In the genomic region with DNA sequence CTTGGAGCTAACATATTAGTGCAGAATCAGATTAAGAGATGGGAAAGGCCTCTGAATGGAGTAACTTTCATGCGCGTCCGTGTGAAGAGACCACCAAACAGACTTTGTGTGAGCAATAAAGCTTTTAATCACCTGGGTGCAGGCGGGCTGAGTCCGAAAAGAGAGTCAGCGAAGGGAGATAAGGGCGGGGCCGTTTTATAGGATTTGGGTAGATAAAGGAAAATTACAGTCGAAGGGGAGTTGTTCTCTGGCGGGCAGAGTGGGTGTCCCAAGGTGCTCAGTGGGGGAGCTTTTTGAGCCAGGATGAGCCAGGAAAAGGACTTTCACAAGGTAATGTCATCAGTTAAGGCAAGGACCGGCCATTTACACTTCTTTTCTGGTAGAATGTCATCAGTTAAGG, we compare ENCODE assay signal across 8 cellular contexts. TPM values are rescaled to one million over a fixed set of nuclear protein-coding genes. Genes with fewer than 3 reads are reported as not detected.
A peak's percentile ranks its signal among the peaks of the same experiment; 100 is the strongest.
DNase-seq lines count a peak whose midpoint lies in the region; ATAC-seq and TF ChIP-seq lines count a peak whose summit lies in the region.
"Not testable (repeated sequence)": the region's sequence is repeated elsewhere in the genome, so short reads cannot be mapped to it uniquely, and the experiment has no call there.

No MANE protein-coding gene starts in this region.

- H3K27me3 ChIP-seq in CD8-positive, alpha-beta memory T cell (ENCODE audit: insufficient read depth, low read length, poor library complexity, severe bottlenecking); HUES6 (ENCODE audit: control insufficient read depth, insufficient read depth, low read length); RWPE2 (ENCODE audit: insufficient read depth, poor library complexity, severe bottlenecking); skeletal muscle tissue (ENCODE audit: control insufficient read depth in 3 of 3, insufficient read depth in 3 of 3, low read length in 3 of 3): not testable (repeated sequence)

- peaks cover 26% of the 10 kb centered on the region for H3K4me1 ChIP-seq in CD8-positive, alpha-beta memory T cell (ENCODE audit: insufficient read depth, low read length)
- peaks cover 38% of the 10 kb centered on the region for H3K4me1 ChIP-seq in HUES6 (ENCODE audit: control insufficient read depth, insufficient read depth, low read length)
- H3K4me1 ChIP-seq in RWPE2 (ENCODE audit: insufficient read depth, poor library complexity, severe bottlenecking): peaks cover 60% of the 10 kb centered on the region
- peaks cover 18 to 58% (median 27%) of the 10 kb centered on the region in 3 donors for H3K4me1 ChIP-seq in skeletal muscle tissue (ENCODE audit: control insufficient read depth in 3 of 3, insufficient read depth in 3 of 3, low read length in 3 of 3)

- H3K9ac ChIP-seq in HUES6 (ENCODE audit: low read length) (peak overlapping the region; percentile 90), skeletal muscle tissue (ENCODE audit: low read depth in 1 of 3, low read length in 3 of 3) (peak overlapping the region in 2 of 3 donors; percentile 18 to 40)

- intact Hi-C loops in activated T-helper 1 cell treated with anti-CD3 and anti-CD28 coated beads, Interleukin-12 subunit alpha, Interleukin-12 subunit beta, Interleukin-2, Interleukin-4 antibody, amounts not matched to agents 30 ng/mL and 10 ng/mL and 1 ng/mL, durations not matched to agents 14 hours and 24 hours and 36 hours (cut with micrococcal nuclease): loop anchor here (5.0 to 10.0 kb wide), 2 partner anchors 329 to 1302 kb away; a partner anchor contains a TSS
- intact Hi-C loops in MCF 10A (cut with micrococcal nuclease): not testable (repeated sequence)

- ATAC-seq in RWPE2 (ENCODE audit: low read depth); naive thymus-derived CD8-positive, alpha-beta T cell: not testable (repeated sequence)

- not testable (repeated sequence) for DNase-seq in CD8-positive, alpha-beta memory T cell; RWPE2 (ENCODE audit: low spot score); activated T-helper 1 cell treated with anti-CD3 and anti-CD28 coated beads, Interleukin-12 subunit alpha, Interleukin-12 subunit beta, Interleukin-2, Interleukin-4 antibody, amounts not matched to agents 30 ng/mL and 10 ng/mL and 1 ng/mL, durations not matched to agents 14 hours and 24 hours and 36 hours (ENCODE audit: low spot score); MCF 10A (ENCODE audit: unreplicated experiment); glutamatergic neuron; naive thymus-derived CD8-positive, alpha-beta T cell

- H3K27me3 Mint-ChIP-seq in CD8-positive, alpha-beta memory T cell; activated T-helper 1 cell treated with anti-CD3 and anti-CD28 coated beads, Interleukin-12 subunit alpha, Interleukin-12 subunit beta, Interleukin-2, Interleukin-4 antibody, amounts not matched to agents 30 ng/mL and 10 ng/mL and 1 ng/mL, durations not matched to agents 14 hours and 24 hours and 36 hours (ENCODE audit: insufficient read depth); MCF 10A (ENCODE audit: insufficient read depth, unreplicated experiment); glutamatergic neuron (ENCODE audit: unreplicated experiment); naive thymus-derived CD8-positive, alpha-beta T cell: not testable (repeated sequence)

- not testable (repeated sequence) for BruUV-seq in MCF 10A (replicated peaks; lab: Mats Ljungman, UMichigan)

- H3K27ac ChIP-seq in CD8-positive, alpha-beta memory T cell (ENCODE audit: low read depth, low read length): not testable (repeated sequence)
- H3K27ac ChIP-seq in HUES6 (ENCODE audit: low read depth, low read length): peak overlapping the region; percentile 70; the same call in 1 of the 2 replicates
- peak overlapping the region; percentile 98 for H3K27ac ChIP-seq in RWPE2 (ENCODE audit: poor library complexity, severe bottlenecking)
- peak overlapping the region; percentile 55 for H3K27ac ChIP-seq in skeletal muscle tissue (ENCODE audit: low read depth, low read length)

- H3K4me1 Mint-ChIP-seq in CD8-positive, alpha-beta memory T cell: peaks cover 45 to 70% (median 63%) of the 10 kb centered on the region in 3 donors
- H3K4me1 Mint-ChIP-seq in activated T-helper 1 cell treated with anti-CD3 and anti-CD28 coated beads, Interleukin-12 subunit alpha, Interleukin-12 subunit beta, Interleukin-2, Interleukin-4 antibody, amounts not matched to agents 30 ng/mL and 10 ng/mL and 1 ng/mL, durations not matched to agents 14 hours and 24 hours and 36 hours (ENCODE audit: low read depth): peaks cover 38% of the 10 kb centered on the region
- H3K4me1 Mint-ChIP-seq in MCF 10A (ENCODE audit: insufficient read depth, unreplicated experiment): peaks cover 45% of the 10 kb centered on the region
- H3K4me1 Mint-ChIP-seq in glutamatergic neuron (ENCODE audit: low read depth, unreplicated experiment): peaks cover 29% of the 10 kb centered on the region
- H3K4me1 Mint-ChIP-seq in naive thymus-derived CD8-positive, alpha-beta T cell: peaks cover 37 to 62% (median 56%) of the 10 kb centered on the region in 4 donors

- not testable (repeated sequence) for H3K9me3 Mint-ChIP-seq in CD8-positive, alpha-beta memory T cell; activated T-helper 1 cell treated with anti-CD3 and anti-CD28 coated beads, Interleukin-12 subunit alpha, Interleukin-12 subunit beta, Interleukin-2, Interleukin-4 antibody, amounts not matched to agents 30 ng/mL and 10 ng/mL and 1 ng/mL, durations not matched to agents 14 hours and 24 hours and 36 hours; MCF 10A (ENCODE audit: unreplicated experiment); glutamatergic neuron (ENCODE audit: unreplicated experiment); naive thymus-derived CD8-positive, alpha-beta T cell

- TF ChIP-seq CTCF in RWPE2 (IDR thresholded peaks at IDR 0.05; ENCODE audit: poor library complexity, severe bottlenecking); MCF 10A (IDR thresholded peaks at IDR 0.05; ENCODE audit: unreplicated experiment); glutamatergic neuron (IDR thresholded peaks at IDR 0.05; ENCODE audit: partially characterized antibody, unreplicated experiment): not testable (repeated sequence)

- H3K27ac Mint-ChIP-seq in CD8-positive, alpha-beta memory T cell: peak overlapping the region in 2 of 8 donors; percentile 1 to 77
- not testable (repeated sequence) for H3K27ac Mint-ChIP-seq in activated T-helper 1 cell treated with anti-CD3 and anti-CD28 coated beads, Interleukin-12 subunit alpha, Interleukin-12 subunit beta, Interleukin-2, Interleukin-4 antibody, amounts not matched to agents 30 ng/mL and 10 ng/mL and 1 ng/mL, durations not matched to agents 14 hours and 24 hours and 36 hours
- H3K27ac Mint-ChIP-seq in MCF 10A (ENCODE audit: low read depth, unreplicated experiment): peak overlapping the region; percentile 54
- H3K27ac Mint-ChIP-seq in glutamatergic neuron (ENCODE audit: unreplicated experiment): peak overlapping the region; percentile 74
- peak overlapping the region in 7 of 10 donors; percentile 25 to 74 (median 52) for H3K27ac Mint-ChIP-seq in naive thymus-derived CD8-positive, alpha-beta T cell

- H3K4me3 ChIP-seq in CD8-positive, alpha-beta memory T cell (ENCODE audit: low read length); RWPE2 (ENCODE audit: severe bottlenecking): not testable (repeated sequence)
- H3K4me3 ChIP-seq in HUES6 (ENCODE audit: low read depth, low read length) (peak overlapping the region; percentile 94), skeletal muscle tissue (ENCODE audit: low read length in 3 of 3) (peak overlapping the region in 1 of 3 donors; percentile 25)

- POLR2A ChIA-PET in CD8-positive, alpha-beta memory T cell (lab: Charles Lee): interaction anchor here (0.6 to 0.9 kb wide), 3 partner anchors 71 to 1055 kb away, joined by 3 to 6 read pairs (median 4); a partner anchor contains a TSS
- POLR2A ChIA-PET in MCF 10A (lab: Yijun Ruan, JAX): interaction anchor here (0.6 to 1.3 kb wide), 4 partner anchors 61 to 260 kb away, joined by 3 to 5 read pairs (median 3); no protein-coding TSS in a partner anchor
- POLR2A ChIA-PET in naive thymus-derived CD8-positive, alpha-beta T cell (lab: Charles Lee): interaction anchor here (3.2 kb wide), 1 partner anchor 138 kb away, joined by 26 read pairs; a partner anchor contains a TSS

- H3K4me3 Mint-ChIP-seq in CD8-positive, alpha-beta memory T cell: peak overlapping the region in 5 of 7 donors; percentile 15 to 78 (median 47)
- peak overlapping the region; percentile 44 for H3K4me3 Mint-ChIP-seq in activated T-helper 1 cell treated with anti-CD3 and anti-CD28 coated beads, Interleukin-12 subunit alpha, Interleukin-12 subunit beta, Interleukin-2, Interleukin-4 antibody, amounts not matched to agents 30 ng/mL and 10 ng/mL and 1 ng/mL, durations not matched to agents 14 hours and 24 hours and 36 hours
- H3K4me3 Mint-ChIP-seq in MCF 10A (ENCODE audit: unreplicated experiment) (peak overlapping the region; percentile 46), glutamatergic neuron (ENCODE audit: unreplicated experiment) (peak overlapping the region; percentile 76)
- H3K4me3 Mint-ChIP-seq in naive thymus-derived CD8-positive, alpha-beta T cell: peak overlapping the region in 9 of 10 donors; percentile 31 to 70 (median 57)

- CTCF ChIA-PET in CD8-positive, alpha-beta memory T cell (lab: Charles Lee): interaction anchor here (1.2 kb wide), 1 partner anchor 9 kb away, joined by 3 read pairs; no protein-coding TSS in a partner anchor
- CTCF ChIA-PET in MCF 10A (lab: Yijun Ruan, JAX): interaction anchor here (0.5 to 3.4 kb wide), 4 partner anchors 9 to 419 kb away, joined by 3 to 18 read pairs (median 4); no protein-coding TSS in a partner anchor

- peaks cover 0 to 10% (median 4%) of the 10 kb centered on the region in 3 donors for H3K36me3 Mint-ChIP-seq in CD8-positive, alpha-beta memory T cell
- H3K36me3 Mint-ChIP-seq in activated T-helper 1 cell treated with anti-CD3 and anti-CD28 coated beads, Interleukin-12 subunit alpha, Interleukin-12 subunit beta, Interleukin-2, Interleukin-4 antibody, amounts not matched to agents 30 ng/mL and 10 ng/mL and 1 ng/mL, durations not matched to agents 14 hours and 24 hours and 36 hours (ENCODE audit: low read depth); MCF 10A (ENCODE audit: insufficient read depth, unreplicated experiment); glutamatergic neuron (ENCODE audit: unreplicated experiment): not testable (repeated sequence)
- peaks cover 0 to 11% (median 0%) of the 10 kb centered on the region in 3 donors for H3K36me3 Mint-ChIP-seq in naive thymus-derived CD8-positive, alpha-beta T cell

- not testable (repeated sequence) for H3K9me3 ChIP-seq in CD8-positive, alpha-beta memory T cell (ENCODE audit: low read length); HUES6 (ENCODE audit: control insufficient read depth, insufficient read depth, low read depth, low read length); RWPE2 (ENCODE audit: severe bottlenecking); skeletal muscle tissue (ENCODE audit: control insufficient read depth in 3 of 3, low read length in 3 of 3)

- not testable (repeated sequence) for H3K36me3 ChIP-seq in CD8-positive, alpha-beta memory T cell (ENCODE audit: insufficient read depth, low read length); HUES6 (ENCODE audit: control insufficient read depth, insufficient read depth, low read length); RWPE2 (ENCODE audit: low read depth); skeletal muscle tissue (ENCODE audit: control insufficient read depth in 3 of 3, insufficient read depth in 3 of 3, low read length in 3 of 3)

RNA-seq across cellular contexts. Expression of a gene that starts 2.1 kb away (rescaled TPM):
- total RNA-seq in CD8-positive, alpha-beta memory T cell: 10 to 100 TPM; 21.0 to 23.1 TPM
- polyA plus RNA-seq in CD8-positive, alpha-beta memory T cell: 21.9 TPM
- total RNA-seq in activated T-helper 1 cell treated with anti-CD3 and anti-CD28 coated beads, Interleukin-12 subunit alpha, Interleukin-12 subunit beta, Interleukin-2, Interleukin-4 antibody, amounts not matched to agents 30 ng/mL and 10 ng/mL and 1 ng/mL, durations not matched to agents 14 hours and 24 hours and 36 hours: 18.3 and 19.0 TPM in 2 replicates
- total RNA-seq in MCF 10A (2022) (34.5 and 34.8 TPM in 2 replicates), glutamatergic neuron (ENCODE audit: unreplicated experiment) (33.2 TPM), skeletal muscle tissue (45.9 TPM)
- 10 to 100 TPM; 34.7 to 35.9 TPM for total RNA-seq in naive thymus-derived CD8-positive, alpha-beta T cell
- 10 to 100 TPM; 12.7 to 17.1 (median 16.1) TPM for polyA plus RNA-seq in naive thymus-derived CD8-positive, alpha-beta T cell
